8 cellular contexts compared by ENCODE assay signal in genomic region chr7:73738612-73739386, GRCh38. TPM values are rescaled to one million over a fixed set of nuclear protein-coding genes. Genes with fewer than 3 reads are reported as not detected.
DNase-seq lines count a peak whose midpoint lies in the region; ATAC-seq and TF ChIP-seq lines count a peak whose summit lies in the region.

TSS of gene ABHD11 (minus strand) at chr7:73738802. CDS start at chr7:73738770, 32 bp downstream.

- POLR2A ChIA-PET in activated CD4-positive, alpha-beta memory T cell treated with anti-CD3 and anti-CD28 coated beads for 36 hours (lab: Charles Lee), result interaction anchor here (0.9 to 1.5 kb wide), 5 partner anchors 21 to 441 kb away, joined by 3 to 7 read pairs (median 3); partner anchors contain the start of genes BAZ1B and EIF4H

- peak within 1 kb of the TSS; percentile 88 to 97 (median 90) for H3K4me3 Mint-ChIP-seq in CD4-positive, CD25-positive, alpha-beta regulatory T cell
- peak within 1 kb of the TSS; percentile 91 for H3K4me3 Mint-ChIP-seq in activated CD4-positive, alpha-beta memory T cell treated with anti-CD3 and anti-CD28 coated beads for 36 hours

- H3K27me3 Mint-ChIP-seq in CD4-positive, CD25-positive, alpha-beta regulatory T cell, result peaks cover 4% of the 10 kb centered on the region
- no peaks in the 10 kb centered on the region for H3K27me3 Mint-ChIP-seq in activated CD4-positive, alpha-beta memory T cell treated with anti-CD3 and anti-CD28 coated beads for 36 hours

- peak; percentile 87 for ATAC-seq in CD4-positive, CD25-positive, alpha-beta regulatory T cell (ENCODE audit: low read depth in 2 of 2)
- ATAC-seq in GM19452 (IDR thresholded peaks at IDR 0.05; ENCODE audit: unreplicated experiment), result peak; percentile 83
- ATAC-seq in right lobe of liver, result peak; percentile 80 to 89 (median 84)

- no peaks in the 10 kb centered on the region for H3K36me3 ChIP-seq in CD4-positive, CD25-positive, alpha-beta regulatory T cell (ENCODE audit: control insufficient read depth, insufficient read depth, low read length)
- no peaks in the 10 kb centered on the region for H3K36me3 ChIP-seq in right lobe of liver

- no peaks in the 10 kb centered on the region for H3K9me3 ChIP-seq in CD4-positive, CD25-positive, alpha-beta regulatory T cell (ENCODE audit: control insufficient read depth in 2 of 2, low read length in 2 of 2)
- H3K9me3 ChIP-seq in right lobe of liver, result no peaks in the 10 kb centered on the region

- peak within 1 kb of the TSS; percentile 91 for H3K27ac ChIP-seq in CD4-positive, CD25-positive, alpha-beta regulatory T cell (ENCODE audit: insufficient read depth, low read length, poor library complexity, severe bottlenecking)
- H3K27ac ChIP-seq in right lobe of liver, result peak within 1 kb of the TSS; percentile 94 to 100 (median 96)

- intact Hi-C loops in activated CD4-positive, alpha-beta memory T cell treated with anti-CD3 and anti-CD28 coated beads for 36 hours (cut with micrococcal nuclease), result loop anchor here (1.0 to 2.0 kb wide), 4 partner anchors 20 to 160 kb away; partner anchors contain the start of genes BUD23, DNAJC30 and TBL2
- intact Hi-C loops in right lobe of liver (cut with DNase I), result loop anchor here in 1 of 2 donors (10.0 kb wide), 1 partner anchor 116 kb away; no protein-coding TSS in a partner anchor

- CTCF ChIA-PET in activated CD4-positive, alpha-beta memory T cell treated with anti-CD3 and anti-CD28 coated beads for 36 hours (lab: Charles Lee), result interaction anchor here (1.4 to 2.6 kb wide), 7 partner anchors 13 to 288 kb away, joined by 3 to 14 read pairs (median 7); partner anchors contain the start of genes BAZ1B and VPS37D

- DNase-seq in CD4-positive, CD25-positive, alpha-beta regulatory T cell, result peak; percentile 96 to 97 (median 97)
- peak; percentile 99 for DNase-seq in HK-2 (ENCODE audit: unreplicated experiment)
- peak; percentile 88 for DNase-seq in NCI-H82 treated with DMSO at 0.1 percent for 48 hours (lab: John Stamatoyannopoulos, UW; ENCODE audit: unreplicated experiment)
- peak; percentile 99 for DNase-seq in activated CD4-positive, alpha-beta memory T cell treated with anti-CD3 and anti-CD28 coated beads for 36 hours
- peak; percentile 87 to 96 for DNase-seq in dermis microvascular lymphatic vessel endothelial cell (ENCODE audit: low read depth in 2 of 2)
- peak; percentile 99 to 100 (median 100) for DNase-seq in right lobe of liver
- peak; percentile 99 for DNase-seq in stimulated activated CD4-positive, alpha-beta T cell treated with anti-CD3 and anti-CD28 coated beads, Interleukin-4, amount 100 ng/mL, for 24 hours

- 0% methylated on average over 2 of the region's 84 CpGs for WGBS in right lobe of liver (ENCODE audit: insufficient coverage, low coverage, low lambda C conversion rate, missing lambda C conversion rate)

- peak; percentile 88 for TF ChIP-seq POLR2A in right lobe of liver (IDR thresholded peaks at IDR 0.05)

- peaks cover 4 to 30% (median 11%) of the 10 kb centered on the region in 4 donors for H3K4me1 Mint-ChIP-seq in CD4-positive, CD25-positive, alpha-beta regulatory T cell
- H3K4me1 Mint-ChIP-seq in activated CD4-positive, alpha-beta memory T cell treated with anti-CD3 and anti-CD28 coated beads for 36 hours (ENCODE audit: low read depth), result peaks cover 13% of the 10 kb centered on the region

- no peaks in the 10 kb centered on the region for H3K27me3 ChIP-seq in CD4-positive, CD25-positive, alpha-beta regulatory T cell (ENCODE audit: control insufficient read depth, insufficient read depth, low read length)
- H3K27me3 ChIP-seq in right lobe of liver, result no peaks in the 10 kb centered on the region

- peak within 1 kb of the TSS; percentile 62 for H3K4me3 ChIP-seq in CD4-positive, CD25-positive, alpha-beta regulatory T cell (ENCODE audit: low read depth, low read length)
- H3K4me3 ChIP-seq in right lobe of liver, result peak within 1 kb of the TSS; percentile 84 to 93 (median 91)

- H3K4me1 ChIP-seq in CD4-positive, CD25-positive, alpha-beta regulatory T cell (ENCODE audit: control insufficient read depth, insufficient read depth, low read length, poor library complexity, severe bottlenecking), result peaks cover 16% of the 10 kb centered on the region
- H3K4me1 ChIP-seq in right lobe of liver, result peaks cover 0 to 8% (median 1%) of the 10 kb centered on the region in 4 donors

- H3K36me3 Mint-ChIP-seq in CD4-positive, CD25-positive, alpha-beta regulatory T cell, result no peaks in the 10 kb centered on the region
- H3K36me3 Mint-ChIP-seq in activated CD4-positive, alpha-beta memory T cell treated with anti-CD3 and anti-CD28 coated beads for 36 hours, result peaks cover 7% of the 10 kb centered on the region

- peak within 1 kb of the TSS; percentile 92 to 95 (median 94) for H3K27ac Mint-ChIP-seq in CD4-positive, CD25-positive, alpha-beta regulatory T cell
- peak within 1 kb of the TSS; percentile 82 for H3K27ac Mint-ChIP-seq in activated CD4-positive, alpha-beta memory T cell treated with anti-CD3 and anti-CD28 coated beads for 36 hours

- H3K9me3 Mint-ChIP-seq in CD4-positive, CD25-positive, alpha-beta regulatory T cell, result no peaks in the 10 kb centered on the region
- no peaks in the 10 kb centered on the region for H3K9me3 Mint-ChIP-seq in activated CD4-positive, alpha-beta memory T cell treated with anti-CD3 and anti-CD28 coated beads for 36 hours

- no peak for TF ChIP-seq CTCF in right lobe of liver (IDR thresholded peaks at IDR 0.05)

RNA-seq across cellular contexts. Expression of gene ABHD11, which starts in this region (rescaled TPM):
- total RNA-seq in CD4-positive, CD25-positive, alpha-beta regulatory T cell, result 19.3 TPM
- 10 to 100 TPM; 14.5 to 17.5 (median 16.3) TPM for polyA plus RNA-seq in CD4-positive, CD25-positive, alpha-beta regulatory T cell
- 10 to 100 TPM; 14.7 to 16.8 TPM for total RNA-seq in activated CD4-positive, alpha-beta memory T cell treated with anti-CD3 and anti-CD28 coated beads for 36 hours
- total RNA-seq in dermis microvascular lymphatic vessel endothelial cell (7.1 and 7.7 TPM in 2 replicates), right lobe of liver (1 to 10 TPM; 5.6 to 8.4 (median 7.0) TPM)

Comparison
In these comparisons a context has a peak if more than half of its experiments do, and no peak if none do; other contexts are left out.
1. Peak in every context shown above with its lines: DNase-seq, ATAC-seq, H3K4me3 ChIP-seq and H3K27ac ChIP-seq.